In genomic region chr7:111388912-111389311, GRCh38 we compare ENCODE assay signal across 15 cellular contexts.
DNase-seq lines count a peak whose midpoint lies in the region; ATAC-seq and TF ChIP-seq lines count a peak whose summit lies in the region.
"Had no signal": no experiment of that assay in that cellular context is flagged by ENCODE, and none has a peak within 500 bp of the region (broad histone marks: within the 10 kb centered on the region; RNA-seq: fewer than 3 reads in every experiment).

No MANE protein-coding gene starts in this region.

- H3K4me3 ChIP-seq in WERI-Rb-1 (ENCODE audit: low read depth, low read length), result no peak overlapping the region
- H3K4me3 ChIP-seq: gastroesophageal sphincter had no signal

- no peaks in the 10 kb centered on the region for H3K36me3 ChIP-seq in WERI-Rb-1
- H3K36me3 ChIP-seq: gastroesophageal sphincter had no signal

- no peak for TF ChIP-seq POLR2A in GM18505 (IDR thresholded peaks at IDR 0.05; ENCODE audit: borderline replicate concordance, extremely low read depth, insufficient read depth, insufficient read length)

- no peaks in the 10 kb centered on the region for H3K9me3 ChIP-seq in WERI-Rb-1 (ENCODE audit: severe bottlenecking)
- H3K9me3 ChIP-seq: gastroesophageal sphincter had no signal

- no peak overlapping the region for H3K27ac ChIP-seq in WERI-Rb-1
- H3K27ac ChIP-seq: gastroesophageal sphincter had no signal

- no peaks in the 10 kb centered on the region for H3K27me3 ChIP-seq in WERI-Rb-1 (ENCODE audit: insufficient read depth, low read depth, severe bottlenecking)
- H3K27me3 ChIP-seq: gastroesophageal sphincter had no signal

- in situ Hi-C loops in KBM-7 (cut with MboI; ENCODE audit: low pct_unique_long_range_greater_than_20kb, low sequenced_read_pairs), result no loop called here

- ATAC-seq in GM18505 (IDR thresholded peaks at IDR 0.05; ENCODE audit: unreplicated experiment) (peak; percentile 97), GM21360 (IDR thresholded peaks at IDR 0.05; ENCODE audit: unreplicated experiment) (peak; percentile 79), HG02884 (IDR thresholded peaks at IDR 0.05; ENCODE audit: unreplicated experiment) (peak; percentile 92), HG03571 (IDR thresholded peaks at IDR 0.05; ENCODE audit: unreplicated experiment) (peak; percentile 68)
- ATAC-seq: gastroesophageal sphincter had no signal

- TF ChIP-seq CTCF in WERI-Rb-1 (IDR thresholded peaks at IDR 0.05; ENCODE audit: low read depth, low read length), result no peak

- DNase-seq in KBM-7, result no peak
- DNase-seq in NCI-H187 treated with DMSO at 0.1 percent for 48 hours (lab: John Stamatoyannopoulos, UW), result no peak
- no peak for DNase-seq in WERI-Rb-1
- no peak for DNase-seq in OCI-M1 (lab: John Stamatoyannopoulos, UW)
- DNase-seq: activated CD4-positive, alpha-beta memory T cell treated with anti-CD3 and anti-CD28 coated beads, Interleukin-2, amount 10 ng/mL, durations not matched to agents 7 days and 5 days; activated effector memory CD4-positive, alpha-beta T cell treated with Interleukin-2 at 50 U/mL for 16 hours; islet precursor cell; NCI-H1105; NCI-H748 treated with DMSO at 0.1 percent for 48 hours; stimulated activated CD4-positive, alpha-beta T cell treated with anti-CD3 and anti-CD28 coated beads, Interleukin-1b, Interleukin-23, amount 100 ng/mL, for 48 hours had no signal
